Comparison of ENCODE assay signal across 1 cellular context in the genomic region with DNA sequence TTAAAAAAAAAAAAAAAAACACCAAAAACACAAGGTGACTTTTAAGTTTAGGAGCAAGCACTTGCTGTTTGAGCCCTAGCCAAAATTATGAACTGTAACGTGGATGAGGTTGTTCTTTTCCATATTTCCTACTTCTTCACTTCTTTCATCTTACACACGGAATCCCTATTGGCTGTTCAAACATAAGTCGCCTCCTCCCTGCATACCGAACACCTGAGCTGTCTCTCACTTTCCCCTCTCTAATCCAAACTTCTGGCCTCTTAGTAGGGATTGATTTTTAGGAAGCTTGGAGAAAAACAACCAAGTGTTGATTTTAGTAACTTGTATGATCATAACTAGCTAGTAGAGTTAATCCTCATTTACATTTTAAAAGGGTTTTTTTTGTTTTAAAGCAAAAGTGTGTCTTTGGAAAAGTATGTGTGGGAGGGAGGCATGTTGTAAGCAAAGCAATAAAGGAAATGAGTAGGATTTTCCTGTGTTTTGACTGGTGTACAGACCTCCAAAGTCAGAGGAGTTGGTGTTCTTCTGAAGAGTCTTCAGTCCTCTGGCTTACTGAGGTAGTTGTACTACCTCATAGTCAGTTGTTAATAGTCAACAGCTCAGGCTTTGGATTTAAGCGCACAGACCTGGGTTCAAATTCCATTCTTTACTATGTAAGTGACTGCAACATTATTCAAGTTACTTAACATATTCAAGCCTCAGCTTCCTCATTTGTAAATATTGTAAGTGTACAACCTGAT.
TF ChIP-seq lines count a peak whose summit lies in the region.

No MANE protein-coding gene starts in this region.

TF ChIP-seq in HCT116, 20 proteins besides CTCF, POLR2A, EP300 and RAD21 (continued from another document):
- TF ChIP-seq, protein P1, sequence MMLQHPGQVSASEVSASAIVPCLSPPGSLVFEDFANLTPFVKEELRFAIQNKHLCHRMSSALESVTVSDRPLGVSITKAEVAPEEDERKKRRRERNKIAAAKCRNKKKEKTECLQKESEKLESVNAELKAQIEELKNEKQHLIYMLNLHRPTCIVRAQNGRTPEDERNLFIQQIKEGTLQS (IDR thresholded peaks at IDR 0.05): no peak
- TF ChIP-seq EZH2phosphoT487 (IDR thresholded peaks at IDR 0.05; ENCODE audit: borderline replicate concordance) (no peak), EZH2 (IDR thresholded peaks at IDR 0.05) (no peak), JUND (IDR thresholded peaks at IDR 0.05) (no peak), SRF (IDR thresholded peaks at IDR 0.05; ENCODE audit: low read depth) (no peak), SIN3A (IDR thresholded peaks at IDR 0.05; ENCODE audit: low read depth) (no peak), CBX3 (IDR thresholded peaks at IDR 0.05; ENCODE audit: low read depth) (no peak), SP1 (IDR thresholded peaks at IDR 0.05; ENCODE audit: low read depth) (no peak), ZNF274 (IDR thresholded peaks at IDR 0.05; ENCODE audit: low read depth, low read length) (no peak), EGR1 (IDR thresholded peaks at IDR 0.05; ENCODE audit: low read depth) (no peak), YY1 (IDR thresholded peaks at IDR 0.05; ENCODE audit: extremely low read depth, insufficient replicate concordance, low read depth, low read length) (no peak)
- TF ChIP-seq, protein P2, sequence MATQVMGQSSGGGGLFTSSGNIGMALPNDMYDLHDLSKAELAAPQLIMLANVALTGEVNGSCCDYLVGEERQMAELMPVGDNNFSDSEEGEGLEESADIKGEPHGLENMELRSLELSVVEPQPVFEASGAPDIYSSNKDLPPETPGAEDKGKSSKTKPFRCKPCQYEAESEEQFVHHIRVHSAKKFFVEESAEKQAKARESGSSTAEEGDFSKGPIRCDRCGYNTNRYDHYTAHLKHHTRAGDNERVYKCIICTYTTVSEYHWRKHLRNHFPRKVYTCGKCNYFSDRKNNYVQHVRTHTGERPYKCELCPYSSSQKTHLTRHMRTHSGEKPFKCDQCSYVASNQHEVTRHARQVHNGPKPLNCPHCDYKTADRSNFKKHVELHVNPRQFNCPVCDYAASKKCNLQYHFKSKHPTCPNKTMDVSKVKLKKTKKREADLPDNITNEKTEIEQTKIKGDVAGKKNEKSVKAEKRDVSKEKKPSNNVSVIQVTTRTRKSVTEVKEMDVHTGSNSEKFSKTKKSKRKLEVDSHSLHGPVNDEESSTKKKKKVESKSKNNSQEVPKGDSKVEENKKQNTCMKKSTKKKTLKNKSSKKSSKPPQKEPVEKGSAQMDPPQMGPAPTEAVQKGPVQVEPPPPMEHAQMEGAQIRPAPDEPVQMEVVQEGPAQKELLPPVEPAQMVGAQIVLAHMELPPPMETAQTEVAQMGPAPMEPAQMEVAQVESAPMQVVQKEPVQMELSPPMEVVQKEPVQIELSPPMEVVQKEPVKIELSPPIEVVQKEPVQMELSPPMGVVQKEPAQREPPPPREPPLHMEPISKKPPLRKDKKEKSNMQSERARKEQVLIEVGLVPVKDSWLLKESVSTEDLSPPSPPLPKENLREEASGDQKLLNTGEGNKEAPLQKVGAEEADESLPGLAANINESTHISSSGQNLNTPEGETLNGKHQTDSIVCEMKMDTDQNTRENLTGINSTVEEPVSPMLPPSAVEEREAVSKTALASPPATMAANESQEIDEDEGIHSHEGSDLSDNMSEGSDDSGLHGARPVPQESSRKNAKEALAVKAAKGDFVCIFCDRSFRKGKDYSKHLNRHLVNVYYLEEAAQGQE (IDR thresholded peaks at IDR 0.05; ENCODE audit: low read depth): no peak
- TF ChIP-seq, protein P3, sequence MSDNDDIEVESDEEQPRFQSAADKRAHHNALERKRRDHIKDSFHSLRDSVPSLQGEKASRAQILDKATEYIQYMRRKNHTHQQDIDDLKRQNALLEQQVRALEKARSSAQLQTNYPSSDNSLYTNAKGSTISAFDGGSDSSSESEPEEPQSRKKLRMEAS (IDR thresholded peaks at IDR 0.05): no peak
TF ChIP-seq in HCT116: peak in this region for 0.
